Comparison of ENCODE assay signal across 1 cellular context in the genomic region with DNA sequence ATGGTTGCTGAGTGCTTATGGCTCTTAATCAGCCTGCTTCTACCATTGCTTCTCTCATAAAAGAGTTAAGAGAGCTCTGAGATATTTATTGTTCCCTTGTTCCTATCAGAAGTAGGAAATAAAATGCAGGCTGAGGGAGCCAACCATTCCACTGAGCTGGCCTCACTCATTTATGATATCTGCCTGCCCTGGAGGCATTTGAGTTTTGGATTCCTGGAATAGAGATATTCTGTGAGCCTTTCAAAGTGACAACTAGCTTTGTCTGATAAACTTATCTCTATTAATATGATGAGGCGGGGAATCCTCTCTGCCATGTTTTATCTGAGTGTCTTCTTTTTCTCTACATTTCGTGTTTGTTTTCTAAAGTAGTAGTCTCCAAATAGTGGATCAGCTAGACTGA.
TF ChIP-seq lines count a peak whose summit lies in the region.

No MANE protein-coding gene starts in this region.

TF ChIP-seq in SK-N-SH treated with all-trans-retinoic acid at 6 μM for 48 hours, 23 proteins besides CTCF, POLR2A, EP300 and RAD21 (continued from another document):
- TF ChIP-seq, protein P1, sequence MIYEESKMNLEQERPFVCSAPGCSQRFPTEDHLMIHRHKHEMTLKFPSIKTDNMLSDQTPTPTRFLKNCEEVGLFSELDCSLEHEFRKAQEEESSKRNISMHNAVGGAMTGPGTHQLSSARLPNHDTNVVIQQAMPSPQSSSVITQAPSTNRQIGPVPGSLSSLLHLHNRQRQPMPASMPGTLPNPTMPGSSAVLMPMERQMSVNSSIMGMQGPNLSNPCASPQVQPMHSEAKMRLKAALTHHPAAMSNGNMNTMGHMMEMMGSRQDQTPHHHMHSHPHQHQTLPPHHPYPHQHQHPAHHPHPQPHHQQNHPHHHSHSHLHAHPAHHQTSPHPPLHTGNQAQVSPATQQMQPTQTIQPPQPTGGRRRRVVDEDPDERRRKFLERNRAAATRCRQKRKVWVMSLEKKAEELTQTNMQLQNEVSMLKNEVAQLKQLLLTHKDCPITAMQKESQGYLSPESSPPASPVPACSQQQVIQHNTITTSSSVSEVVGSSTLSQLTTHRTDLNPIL (CRISPR knock-in tag; IDR thresholded peaks at IDR 0.05; ENCODE audit: low read depth), result no peak
- no peak for TF ChIP-seq ESRRG (CRISPR knock-in tag; IDR thresholded peaks at IDR 0.05)
- TF ChIP-seq, protein P2, sequence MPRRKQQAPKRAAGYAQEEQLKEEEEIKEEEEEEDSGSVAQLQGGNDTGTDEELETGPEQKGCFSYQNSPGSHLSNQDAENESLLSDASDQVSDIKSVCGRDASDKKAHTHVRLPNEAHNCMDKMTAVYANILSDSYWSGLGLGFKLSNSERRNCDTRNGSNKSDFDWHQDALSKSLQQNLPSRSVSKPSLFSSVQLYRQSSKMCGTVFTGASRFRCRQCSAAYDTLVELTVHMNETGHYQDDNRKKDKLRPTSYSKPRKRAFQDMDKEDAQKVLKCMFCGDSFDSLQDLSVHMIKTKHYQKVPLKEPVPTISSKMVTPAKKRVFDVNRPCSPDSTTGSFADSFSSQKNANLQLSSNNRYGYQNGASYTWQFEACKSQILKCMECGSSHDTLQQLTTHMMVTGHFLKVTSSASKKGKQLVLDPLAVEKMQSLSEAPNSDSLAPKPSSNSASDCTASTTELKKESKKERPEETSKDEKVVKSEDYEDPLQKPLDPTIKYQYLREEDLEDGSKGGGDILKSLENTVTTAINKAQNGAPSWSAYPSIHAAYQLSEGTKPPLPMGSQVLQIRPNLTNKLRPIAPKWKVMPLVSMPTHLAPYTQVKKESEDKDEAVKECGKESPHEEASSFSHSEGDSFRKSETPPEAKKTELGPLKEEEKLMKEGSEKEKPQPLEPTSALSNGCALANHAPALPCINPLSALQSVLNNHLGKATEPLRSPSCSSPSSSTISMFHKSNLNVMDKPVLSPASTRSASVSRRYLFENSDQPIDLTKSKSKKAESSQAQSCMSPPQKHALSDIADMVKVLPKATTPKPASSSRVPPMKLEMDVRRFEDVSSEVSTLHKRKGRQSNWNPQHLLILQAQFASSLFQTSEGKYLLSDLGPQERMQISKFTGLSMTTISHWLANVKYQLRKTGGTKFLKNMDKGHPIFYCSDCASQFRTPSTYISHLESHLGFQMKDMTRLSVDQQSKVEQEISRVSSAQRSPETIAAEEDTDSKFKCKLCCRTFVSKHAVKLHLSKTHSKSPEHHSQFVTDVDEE (CRISPR knock-in tag; IDR thresholded peaks at IDR 0.05), result no peak
- TF ChIP-seq, protein P3, sequence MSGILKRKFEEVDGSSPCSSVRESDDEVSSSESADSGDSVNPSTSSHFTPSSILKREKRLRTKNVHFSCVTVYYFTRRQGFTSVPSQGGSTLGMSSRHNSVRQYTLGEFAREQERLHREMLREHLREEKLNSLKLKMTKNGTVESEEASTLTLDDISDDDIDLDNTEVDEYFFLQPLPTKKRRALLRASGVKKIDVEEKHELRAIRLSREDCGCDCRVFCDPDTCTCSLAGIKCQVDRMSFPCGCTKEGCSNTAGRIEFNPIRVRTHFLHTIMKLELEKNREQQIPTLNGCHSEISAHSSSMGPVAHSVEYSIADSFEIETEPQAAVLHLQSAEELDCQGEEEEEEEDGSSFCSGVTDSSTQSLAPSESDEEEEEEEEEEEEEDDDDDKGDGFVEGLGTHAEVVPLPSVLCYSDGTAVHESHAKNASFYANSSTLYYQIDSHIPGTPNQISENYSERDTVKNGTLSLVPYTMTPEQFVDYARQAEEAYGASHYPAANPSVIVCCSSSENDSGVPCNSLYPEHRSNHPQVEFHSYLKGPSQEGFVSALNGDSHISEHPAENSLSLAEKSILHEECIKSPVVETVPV (CRISPR knock-in tag; IDR thresholded peaks at IDR 0.05), result no peak
- TF ChIP-seq TCF4 (CRISPR knock-in tag; IDR thresholded peaks at IDR 0.05; ENCODE audit: borderline replicate concordance), result no peak
- TF ChIP-seq BACH2 (CRISPR knock-in tag; IDR thresholded peaks at IDR 0.05; ENCODE audit: borderline replicate concordance), result no peak
- TF ChIP-seq ZC3H10 (CRISPR knock-in tag; IDR thresholded peaks at IDR 0.05), result no peak
- no peak for TF ChIP-seq TOX (CRISPR knock-in tag; IDR thresholded peaks at IDR 0.05; ENCODE audit: borderline replicate concordance)
- no peak for TF ChIP-seq ZNF565 (CRISPR knock-in tag; conservative IDR thresholded peaks at IDR 0.05; ENCODE audit: low read depth)
- TF ChIP-seq, protein P4, sequence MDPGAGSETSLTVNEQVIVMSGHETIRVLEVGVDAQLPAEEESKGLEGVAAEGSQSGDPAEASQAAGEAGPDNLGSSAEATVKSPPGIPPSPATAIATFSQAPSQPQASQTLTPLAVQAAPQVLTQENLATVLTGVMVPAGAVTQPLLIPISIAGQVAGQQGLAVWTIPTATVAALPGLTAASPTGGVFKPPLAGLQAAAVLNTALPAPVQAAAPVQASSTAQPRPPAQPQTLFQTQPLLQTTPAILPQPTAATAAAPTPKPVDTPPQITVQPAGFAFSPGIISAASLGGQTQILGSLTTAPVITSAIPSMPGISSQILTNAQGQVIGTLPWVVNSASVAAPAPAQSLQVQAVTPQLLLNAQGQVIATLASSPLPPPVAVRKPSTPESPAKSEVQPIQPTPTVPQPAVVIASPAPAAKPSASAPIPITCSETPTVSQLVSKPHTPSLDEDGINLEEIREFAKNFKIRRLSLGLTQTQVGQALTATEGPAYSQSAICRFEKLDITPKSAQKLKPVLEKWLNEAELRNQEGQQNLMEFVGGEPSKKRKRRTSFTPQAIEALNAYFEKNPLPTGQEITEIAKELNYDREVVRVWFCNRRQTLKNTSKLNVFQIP (CRISPR knock-in tag; IDR thresholded peaks at IDR 0.05; ENCODE audit: borderline replicate concordance, low read depth), result no peak
- no peak for TF ChIP-seq ZFP30 (CRISPR knock-in tag; IDR thresholded peaks at IDR 0.05)
- TF ChIP-seq ISL1 (CRISPR knock-in tag; IDR thresholded peaks at IDR 0.05), result no peak
- TF ChIP-seq ZNF8 (CRISPR knock-in tag; IDR thresholded peaks at IDR 0.05), result no peak
